8 cellular contexts compared by ENCODE assay signal in genomic region chrX:56733459-56734046, GRCh38. TPM values are rescaled to one million over a fixed set of nuclear protein-coding genes. Genes with fewer than 3 reads are reported as not detected.
DNase-seq lines count a peak whose midpoint lies in the region; ATAC-seq and FAIRE-seq lines count a peak whose summit lies in the region.

No MANE protein-coding gene starts in this region.

- no CpG with 5 or more reads among the region's 2 CpGs for WGBS in mesendoderm (ENCODE audit: extremely low coverage, insufficient coverage, low lambda C conversion rate)

- no peak overlapping the region for H3K4ac ChIP-seq in mesendoderm (ENCODE audit: low read depth, low read length)

- H3K4me1 Mint-ChIP-seq in stimulated activated naive CD8-positive, alpha-beta T cell treated with anti-CD3 and anti-CD28 coated beads, Interleukin-15, amount 100 ng/mL, for 72 hours, result peaks cover 25% of the 10 kb centered on the region

- DNase-seq in C1 segment of cervical spinal cord (lab: John Stamatoyannopoulos, UW) (peak in 8 of 14 donors; percentile 0 to 39 (median 8)), MV-4-11 (lab: John Stamatoyannopoulos, UW) (peak; percentile 23), mesendoderm (peak; percentile 34), mesenteric fat pad (ENCODE audit: low spot score) (no peak)
- peak; percentile 56 for DNase-seq in activated CD4-positive, CD25-positive, alpha-beta regulatory T cell treated with anti-CD3 and anti-CD28 coated beads, Interleukin-2, amount 50 U/mL, for 72 hours
- peak; percentile 26 to 27 for DNase-seq in stimulated activated naive CD8-positive, alpha-beta T cell treated with anti-CD3 and anti-CD28 coated beads, Interleukin-15, amount 100 ng/mL, for 72 hours

- peaks cover 2% of the 10 kb centered on the region for H3K79me2 ChIP-seq in mesendoderm (ENCODE audit: control insufficient read depth, insufficient read depth, low read length)

- no peak overlapping the region for H3K27ac Mint-ChIP-seq in stimulated activated naive CD8-positive, alpha-beta T cell treated with anti-CD3 and anti-CD28 coated beads, Interleukin-15, amount 100 ng/mL, for 72 hours

- no peaks in the 10 kb centered on the region for H3K9me3 Mint-ChIP-seq in stimulated activated naive CD8-positive, alpha-beta T cell treated with anti-CD3 and anti-CD28 coated beads, Interleukin-15, amount 100 ng/mL, for 72 hours

- no peak overlapping the region for H4K8ac ChIP-seq in mesendoderm (ENCODE audit: low read depth, low read length)

- ATAC-seq in GM18870 (IDR thresholded peaks at IDR 0.05; ENCODE audit: unreplicated experiment), result peak; percentile 49
- peak; percentile 62 for ATAC-seq in stimulated activated naive CD8-positive, alpha-beta T cell treated with anti-CD3 and anti-CD28 coated beads, Interleukin-15, amount 100 ng/mL, for 72 hours

- H3K4me1 ChIP-seq in mesendoderm (ENCODE audit: control insufficient read depth, low read depth, low read length), result no peaks in the 10 kb centered on the region

- H3K4me2 ChIP-seq in mesendoderm (ENCODE audit: low read length), result no peak overlapping the region

- peak; percentile 77 for FAIRE-seq in colon (lab: Jason Lieb, UNC)

- no peak overlapping the region for H4K5ac ChIP-seq in mesendoderm (ENCODE audit: low read length)

- no peaks in the 10 kb centered on the region for H3K79me1 ChIP-seq in mesendoderm (ENCODE audit: low read length)

- no peak overlapping the region for H3K23ac ChIP-seq in mesendoderm (ENCODE audit: low read length)

- H3K27me3 ChIP-seq in mesendoderm (ENCODE audit: insufficient read depth, low read length, poor library complexity), result no peaks in the 10 kb centered on the region

- H2BK15ac ChIP-seq in mesendoderm (replicated peaks; ENCODE audit: low read depth), result no peak overlapping the region

- H3K36me3 ChIP-seq in mesendoderm (ENCODE audit: control insufficient read depth, insufficient read depth, low read length), result no peaks in the 10 kb centered on the region

- no peak overlapping the region for H2BK5ac ChIP-seq in mesendoderm (ENCODE audit: low read length)

- H3K4me3 Mint-ChIP-seq in stimulated activated naive CD8-positive, alpha-beta T cell treated with anti-CD3 and anti-CD28 coated beads, Interleukin-15, amount 100 ng/mL, for 72 hours, result peak overlapping the region in 1 of 2 donors; percentile 12

- no peak overlapping the region for H3K27ac ChIP-seq in mesendoderm (ENCODE audit: low read depth, low read length)

- no peak overlapping the region for H3K9ac ChIP-seq in mesendoderm (ENCODE audit: low read length)

- no peak overlapping the region for H3K18ac ChIP-seq in mesendoderm (ENCODE audit: low read length)

- H3K4me3 ChIP-seq in mesendoderm (ENCODE audit: low read length), result no peak overlapping the region

- no peak overlapping the region for H3K56ac ChIP-seq in mesendoderm (ENCODE audit: low read length)

- H3K27me3 Mint-ChIP-seq in stimulated activated naive CD8-positive, alpha-beta T cell treated with anti-CD3 and anti-CD28 coated beads, Interleukin-15, amount 100 ng/mL, for 72 hours, result no peaks in the 10 kb centered on the region

- H2AK5ac ChIP-seq in mesendoderm (ENCODE audit: low read length), result no peak overlapping the region

- no peak overlapping the region for H2BK120ac ChIP-seq in mesendoderm (ENCODE audit: low read depth, low read length)

RNA-seq across cellular contexts. Expression of gene NBDY, which starts 4.5 kb away (rescaled TPM):
- polyA plus RNA-seq in mesendoderm (2013, experiment 1 of 2), result 92.6 TPM
- polyA plus RNA-seq in mesendoderm (2013, experiment 2 of 2), result 90.5 TPM
- 25.1 TPM for total RNA-seq in mesenteric fat pad
